Comparison of ENCODE assay signal across 15 cellular contexts in genomic region chr13:48110132-48110868, GRCh38. TPM values are rescaled to one million over a fixed set of nuclear protein-coding genes. Genes with fewer than 3 reads are reported as not detected.
DNase-seq lines count a peak whose midpoint lies in the region; ATAC-seq and TF ChIP-seq lines count a peak whose summit lies in the region.
"Had no signal": no experiment of that assay in that cellular context is flagged by ENCODE, and none has a peak within 500 bp of the region (broad histone marks: within the 10 kb centered on the region; RNA-seq: fewer than 3 reads in every experiment).

No MANE protein-coding gene starts in this region.

- intact Hi-C loops in heart right ventricle (cut with DNase I), result no loop called here

- peak overlapping the region; percentile 56 to 91 (median 76) for H3K27ac ChIP-seq in heart right ventricle

- peaks cover 0 to 55% (median 42%) of the 10 kb centered on the region in 9 donors for H3K4me1 ChIP-seq in heart right ventricle
- H3K4me1 ChIP-seq: Caco-2 had no signal

- ATAC-seq in heart right ventricle (peak in 7 of 8 donors; percentile 50 to 73 (median 59)), GM19452 (IDR thresholded peaks at IDR 0.05; ENCODE audit: unreplicated experiment) (no peak), HG03159 (IDR thresholded peaks at IDR 0.05; ENCODE audit: unreplicated experiment) (no peak)
- ATAC-seq: activated naive CD8-positive, alpha-beta T cell treated with anti-CD3 and anti-CD28 coated beads, Interleukin-2, amount 50 U/mL, for 24 hours; naive thymus-derived CD8-positive, alpha-beta T cell had no signal

- DNase-seq in A172 (ENCODE audit: low spot score) (peak; percentile 46), astrocyte of the hippocampus (ENCODE audit: low read depth, low spot score) (peak; percentile 58), heart right ventricle (no peak), pulmonary artery endothelial cell (ENCODE audit: low read depth, low spot score) (peak; percentile 65), NCI-H2227 (lab: John Stamatoyannopoulos, UW; ENCODE audit: unreplicated experiment) (no peak), hepatic stellate cell (ENCODE audit: low spot score) (no peak)
- DNase-seq: activated B cell treated with CpG ODN at 0.5 μM for 24 hours; activated naive CD8-positive, alpha-beta T cell treated with anti-CD3 and anti-CD28 coated beads, Interleukin-2, amount 50 U/mL, for 24 hours; Caco-2; naive thymus-derived CD8-positive, alpha-beta T cell; NCI-H1048; NCI-H226; stimulated activated CD4-positive, alpha-beta T cell treated with anti-CD3 and anti-CD28 coated beads, Interleukin-12 subunit alpha, Interleukin-12 subunit beta, amount 100 ng/mL, for 4 hours had no signal

- no peaks in the 10 kb centered on the region for H3K36me3 ChIP-seq in heart right ventricle

- no peak for TF ChIP-seq CTCF in heart right ventricle (IDR thresholded peaks at IDR 0.05)

- no peaks in the 10 kb centered on the region for H3K9me3 ChIP-seq in heart right ventricle
- H3K9me3 ChIP-seq: Caco-2 had no signal

- WGBS in heart right ventricle, 2 donors, result 31 to 51% methylated on average over 3 of the region's 3 CpGs

- no peaks in the 10 kb centered on the region for H3K27me3 ChIP-seq in heart right ventricle

- H3K4me3 ChIP-seq in heart right ventricle, result no peak overlapping the region

RNA-seq across cellular contexts. Expression of gene MED4, which starts 15.4 kb away (rescaled TPM):
- total RNA-seq in A172 (2014; rRNA removed; shearing (Covaris generic)), result 37.6 and 40.4 TPM in 2 replicates
- 10 to 100 TPM; 42.7 to 57.7 (median 48.7) TPM for total RNA-seq in heart right ventricle
- polyA plus RNA-seq in heart right ventricle, result 10 to 100 TPM; 44.3 to 46.8 TPM
- 28.7 and 37.1 TPM in 2 replicates for total RNA-seq in pulmonary artery endothelial cell

Comparison
In these comparisons a context has a peak if more than half of its experiments do, and no peak if none do; other contexts are left out.
1. DNase-seq: peak in A172 (single experiment), astrocyte of the hippocampus (single experiment) and pulmonary artery endothelial cell (single experiment); none in heart right ventricle (0 of 2), NCI-H2227 (single experiment) and hepatic stellate cell (single experiment).
2. ATAC-seq: peak in heart right ventricle (7 of 8); none in GM19452 (single experiment) and HG03159 (single experiment).